14 cellular contexts compared by ENCODE assay signal in genomic region chr1:5959087-5959486, GRCh38. TPM values are rescaled to one million over a fixed set of nuclear protein-coding genes. Genes with fewer than 3 reads are reported as not detected.
DNase-seq lines count a peak whose midpoint lies in the region; ATAC-seq and TF ChIP-seq lines count a peak whose summit lies in the region.
"Had no signal": no experiment of that assay in that cellular context is flagged by ENCODE, and none has a peak within 500 bp of the region (broad histone marks: within the 10 kb centered on the region; RNA-seq: fewer than 3 reads in every experiment).

No MANE protein-coding gene starts in this region.

- peak overlapping the region; percentile 47 for H3K27ac Mint-ChIP-seq in T-helper 2 cell treated with Interferon-gamma antibody and Interleukin-4, amounts not matched to agents 5 μg/mL and 100 μg/mL, for 36 hours
- H3K27ac Mint-ChIP-seq in activated T-helper 17 cell treated with anti-CD3 and anti-CD28 coated beads, Interleukin-2, amount 50 U/mL, for 72 hours: peak overlapping the region; percentile 29
- H3K27ac Mint-ChIP-seq in progenitor cell of endocrine pancreas: peak overlapping the region; percentile 89
- H3K27ac Mint-ChIP-seq: CD8-positive, alpha-beta T cell had no signal

- peaks cover 51% of the 10 kb centered on the region for H3K36me3 Mint-ChIP-seq in T-helper 2 cell treated with Interferon-gamma antibody and Interleukin-4, amounts not matched to agents 5 μg/mL and 100 μg/mL, for 36 hours (ENCODE audit: low read depth)
- peaks cover 50% of the 10 kb centered on the region for H3K36me3 Mint-ChIP-seq in activated T-helper 17 cell treated with anti-CD3 and anti-CD28 coated beads, Interleukin-2, amount 50 U/mL, for 72 hours (ENCODE audit: low read depth)
- H3K36me3 Mint-ChIP-seq in progenitor cell of endocrine pancreas (ENCODE audit: insufficient read depth): peaks cover 21% of the 10 kb centered on the region

- no peak for ATAC-seq in activated T-helper 17 cell treated with anti-CD3 and anti-CD28 coated beads, Interleukin-2, amount 50 U/mL, for 72 hours (replicated peaks)
- ATAC-seq in left lobe of liver (peak; percentile 86), GM21526 (IDR thresholded peaks at IDR 0.05; ENCODE audit: low FRiP score, unreplicated experiment) (no peak)
- ATAC-seq: CD8-positive, alpha-beta T cell; HepG2 had no signal

- TF ChIP-seq CTCF in progenitor cell of endocrine pancreas (IDR thresholded peaks at IDR 0.05; ENCODE audit: unreplicated experiment): no peak

- peak overlapping the region; percentile 81 for H3K4me3 Mint-ChIP-seq in T-helper 2 cell treated with Interferon-gamma antibody and Interleukin-4, amounts not matched to agents 5 μg/mL and 100 μg/mL, for 36 hours
- no peak overlapping the region for H3K4me3 Mint-ChIP-seq in activated T-helper 17 cell treated with anti-CD3 and anti-CD28 coated beads, Interleukin-2, amount 50 U/mL, for 72 hours
- H3K4me3 Mint-ChIP-seq in progenitor cell of endocrine pancreas (ENCODE audit: low read depth): no peak overlapping the region
- H3K4me3 Mint-ChIP-seq: CD14-positive monocyte; CD8-positive, alpha-beta T cell; H9 had no signal

- no peak for DNase-seq in T-helper 2 cell treated with Interferon-gamma antibody and Interleukin-4, amounts not matched to agents 5 μg/mL and 100 μg/mL, for 36 hours (ENCODE audit: low spot score)
- DNase-seq in T-helper 2 cell: no peak
- peak; percentile 59 for DNase-seq in left lobe of liver (ENCODE audit: low spot score)
- no peak for DNase-seq in progenitor cell of endocrine pancreas (ENCODE audit: low spot score, unreplicated experiment)
- DNase-seq in central memory CD4-positive, alpha-beta T cell: no peak
- DNase-seq in middle frontal gyrus (ENCODE audit: extremely low spot score, low spot score): no peak
- DNase-seq: CD8-positive, alpha-beta T cell; GF-D8; GM23248; H9 had no signal

- H3K4me1 Mint-ChIP-seq in T-helper 2 cell treated with Interferon-gamma antibody and Interleukin-4, amounts not matched to agents 5 μg/mL and 100 μg/mL, for 36 hours (ENCODE audit: low read depth): peaks cover 62% of the 10 kb centered on the region
- peaks cover 20% of the 10 kb centered on the region for H3K4me1 Mint-ChIP-seq in activated T-helper 17 cell treated with anti-CD3 and anti-CD28 coated beads, Interleukin-2, amount 50 U/mL, for 72 hours
- no peaks in the 10 kb centered on the region for H3K4me1 Mint-ChIP-seq in progenitor cell of endocrine pancreas (ENCODE audit: low read depth)
- H3K4me1 Mint-ChIP-seq: CD14-positive monocyte had no signal

- H3K27me3 Mint-ChIP-seq in T-helper 2 cell treated with Interferon-gamma antibody and Interleukin-4, amounts not matched to agents 5 μg/mL and 100 μg/mL, for 36 hours (ENCODE audit: low read depth): no peaks in the 10 kb centered on the region
- no peaks in the 10 kb centered on the region for H3K27me3 Mint-ChIP-seq in activated T-helper 17 cell treated with anti-CD3 and anti-CD28 coated beads, Interleukin-2, amount 50 U/mL, for 72 hours
- H3K27me3 Mint-ChIP-seq in progenitor cell of endocrine pancreas: no peaks in the 10 kb centered on the region

- H3K9me3 Mint-ChIP-seq in T-helper 2 cell treated with Interferon-gamma antibody and Interleukin-4, amounts not matched to agents 5 μg/mL and 100 μg/mL, for 36 hours: no peaks in the 10 kb centered on the region
- no peaks in the 10 kb centered on the region for H3K9me3 Mint-ChIP-seq in activated T-helper 17 cell treated with anti-CD3 and anti-CD28 coated beads, Interleukin-2, amount 50 U/mL, for 72 hours
- H3K9me3 Mint-ChIP-seq in progenitor cell of endocrine pancreas (ENCODE audit: low read depth): no peaks in the 10 kb centered on the region
- H3K9me3 Mint-ChIP-seq: CD14-positive monocyte; CD8-positive, alpha-beta T cell; H9 had no signal

RNA-seq across cellular contexts. Expression of gene NPHP4, which starts 33.1 kb away (rescaled TPM):
- 10 to 100 TPM; 21.5 to 35.7 TPM for total RNA-seq in activated T-helper 17 cell treated with anti-CD3 and anti-CD28 coated beads, Interleukin-2, amount 50 U/mL, for 72 hours
- 4.5 TPM for total RNA-seq in left lobe of liver
- 26.6 and 29.9 TPM in 2 replicates for total RNA-seq in progenitor cell of endocrine pancreas

Comparison
In these comparisons a context has a peak if more than half of its experiments do, and no peak if none do; other contexts are left out.
1. H3K27ac Mint-ChIP-seq: peak in every context shown above with its lines; median percentile 89 in progenitor cell of endocrine pancreas; 47 in T-helper 2 cell treated with Interferon-gamma antibody and Interleukin-4, amounts not matched to agents 5 μg/mL and 100 μg/mL, for 36 hours; 29 in activated T-helper 17 cell treated with anti-CD3 and anti-CD28 coated beads, Interleukin-2, amount 50 U/mL, for 72 hours.